In the genomic region with DNA sequence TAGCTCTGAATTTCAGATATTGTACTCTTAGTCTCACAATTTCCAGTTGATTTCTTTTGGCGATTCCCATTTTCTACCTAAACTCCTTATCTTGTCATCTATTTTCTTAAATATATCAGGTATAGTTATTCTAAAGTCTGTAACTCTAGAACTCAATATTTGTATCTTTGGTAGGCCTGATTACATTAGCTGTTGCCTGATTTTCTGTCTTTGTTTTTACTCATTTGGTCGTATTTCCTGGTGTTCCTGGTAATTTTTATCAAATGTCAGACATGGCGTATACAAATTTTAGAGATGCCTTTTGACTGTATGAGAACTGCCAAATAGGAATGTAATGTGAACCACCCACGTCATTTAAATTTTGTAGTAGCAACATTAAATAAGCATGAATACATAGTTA, we compare ENCODE assay signal across 39 cellular contexts.
"Had no signal": no experiment of that assay in that cellular context is flagged by ENCODE, and none has a peak within 500 bp of the region (broad histone marks: within the 10 kb centered on the region; RNA-seq: fewer than 3 reads in every experiment).

No MANE protein-coding gene starts in this region.

- H3K9me3 ChIP-seq: adrenal gland, body of pancreas had no signal

- H3K36me3 ChIP-seq: adrenal gland, ascending aorta, brain microvascular endothelial cell, breast epithelium, cardiac muscle cell had no signal

- H3K27me3 ChIP-seq: adrenal gland, ascending aorta, body of pancreas, brain microvascular endothelial cell, cardiac muscle cell had no signal

- DNase-seq: activated effector memory CD4-positive, alpha-beta T cell treated with anti-CD3 and anti-CD28 coated beads, Interleukin-2, amount 50 U/mL, for 16 hours; activated effector memory CD4-positive, alpha-beta T cell treated with Interleukin-2 at 50 U/mL for 16 hours; activated gamma-delta T cell; activated gamma-delta T cell treated with Interleukin-2 at 50 U/mL for 16 hours; activated naive CD4-positive, alpha-beta T cell; activated naive CD4-positive, alpha-beta T cell treated with anti-CD3 and anti-CD28 coated beads for 36 hours; activated naive CD4-positive, alpha-beta T cell treated with anti-CD3 and anti-CD28 coated beads, Interleukin-2, amount 10 ng/mL, durations not matched to agents 7 days and 5 days; activated naive CD4-positive, alpha-beta T cell treated with anti-CD3 and anti-CD28 coated beads, Interleukin-2, amount 50 U/mL, for 16 hours; activated naive CD4-positive, alpha-beta T cell treated with Interleukin-2 at 50 U/mL for 16 hours; activated naive CD8-positive, alpha-beta T cell treated with anti-CD3 and anti-CD28 coated beads for 36 hours; activated naive CD8-positive, alpha-beta T cell treated with anti-CD3 and anti-CD28 coated beads, Interleukin-2, amount 10 ng/mL, durations not matched to agents 7 days and 5 days; activated naive CD8-positive, alpha-beta T cell treated with anti-CD3 and anti-CD28 coated beads, Interleukin-2, amount 50 U/mL, for 24 hours; activated T-cell treated with anti-CD3 and anti-CD28 coated beads, Interleukin-2, amount 50 U/mL, for 24 hours; activated T-cell treated with anti-CD3 and anti-CD28 coated beads, Interleukin-2, amount 50 U/mL, for 4 hours; activated T-cell treated with anti-CD3 and anti-CD28 coated beads, Interleukin-2, amount 50 U/mL, for 48 hours; activated T-cell treated with anti-CD3 and anti-CD28 coated beads, Interleukin-2, amount 50 U/mL, for 72 hours; adrenal gland; amniotic stem cell; amygdala; anterior cingulate cortex; aorta; body of pancreas; brain microvascular endothelial cell; caudate nucleus; central memory CD4-positive, alpha-beta T cell; cerebellar nuclear complex had no signal

- FAIRE-seq: astrocyte, bronchial epithelial cell had no signal

- H3K27ac Mint-ChIP-seq: activated naive CD4-positive, alpha-beta T cell treated with anti-CD3 and anti-CD28 coated beads for 36 hours; activated naive CD4-positive, alpha-beta T cell treated with anti-CD3 and anti-CD28 coated beads, Interleukin-2, amount 10 ng/mL, durations not matched to agents 7 days and 5 days; activated naive CD4-positive, alpha-beta T cell treated with anti-CD3 and anti-CD28 coated beads, Interleukin-2, amount 50 U/mL, for 24 hours; activated naive CD4-positive, alpha-beta T cell treated with anti-CD3 and anti-CD28 coated beads, Interleukin-2, amount 50 U/mL, for 72 hours; activated naive CD8-positive, alpha-beta T cell; activated naive CD8-positive, alpha-beta T cell treated with anti-CD3 and anti-CD28 coated beads for 36 hours; activated naive CD8-positive, alpha-beta T cell treated with anti-CD3 and anti-CD28 coated beads, Interleukin-2, amount 10 ng/mL, durations not matched to agents 7 days and 5 days; activated naive CD8-positive, alpha-beta T cell treated with anti-CD3 and anti-CD28 coated beads, Interleukin-2, amount 50 U/mL, for 24 hours; activated T-cell treated with anti-CD3 and anti-CD28 coated beads, Interleukin-2, amount 50 U/mL, for 24 hours; activated T-cell treated with anti-CD3 and anti-CD28 coated beads, Interleukin-2, amount 50 U/mL, for 72 hours; activated T-helper 1 cell treated with anti-CD3 and anti-CD28 coated beads, Interleukin-12 subunit alpha, Interleukin-12 subunit beta, Interleukin-2, Interleukin-4 antibody, amounts not matched to agents 30 ng/mL and 10 ng/mL and 1 ng/mL, durations not matched to agents 14 hours and 24 hours and 36 hours; activated T-helper 17 cell treated with anti-CD3 and anti-CD28 coated beads, Interleukin-2, amount 50 U/mL, for 72 hours; activated T-helper 2 cell treated with anti-CD3 and anti-CD28 coated beads, Interferon-gamma antibody, Interleukin-2, Interleukin-4, amounts not matched to agents 10 μg/mL and 5 μg/mL and 100 μg/mL, durations not matched to agents 14 hours and 24 hours and 36 hours; brain had no signal

- H3K36me3 Mint-ChIP-seq: activated naive CD4-positive, alpha-beta T cell treated with anti-CD3 and anti-CD28 coated beads, Interleukin-2, amount 10 ng/mL, durations not matched to agents 7 days and 5 days; activated naive CD4-positive, alpha-beta T cell treated with anti-CD3 and anti-CD28 coated beads, Interleukin-2, amount 50 U/mL, for 24 hours; activated naive CD4-positive, alpha-beta T cell treated with anti-CD3 and anti-CD28 coated beads, Interleukin-2, amount 50 U/mL, for 72 hours; activated naive CD8-positive, alpha-beta T cell; activated naive CD8-positive, alpha-beta T cell treated with anti-CD3 and anti-CD28 coated beads for 36 hours; activated naive CD8-positive, alpha-beta T cell treated with anti-CD3 and anti-CD28 coated beads, Interleukin-2, amount 10 ng/mL, durations not matched to agents 7 days and 5 days had no signal

- H3K4me3 ChIP-seq: adrenal gland, ascending aorta, body of pancreas, breast epithelium, cardiac muscle cell had no signal

- H3K27me3 Mint-ChIP-seq: activated naive CD4-positive, alpha-beta T cell treated with anti-CD3 and anti-CD28 coated beads, Interleukin-2, amount 10 ng/mL, durations not matched to agents 7 days and 5 days; activated naive CD8-positive, alpha-beta T cell treated with anti-CD3 and anti-CD28 coated beads, Interleukin-2, amount 10 ng/mL, durations not matched to agents 7 days and 5 days; activated naive CD8-positive, alpha-beta T cell treated with anti-CD3 and anti-CD28 coated beads, Interleukin-2, amount 50 U/mL, for 24 hours; activated T-helper 17 cell treated with anti-CD3 and anti-CD28 coated beads, Interleukin-2, amount 50 U/mL, for 72 hours had no signal

- H3K4me1 ChIP-seq: adrenal gland, ascending aorta, breast epithelium had no signal

- H3K4me1 Mint-ChIP-seq: activated naive CD4-positive, alpha-beta T cell treated with anti-CD3 and anti-CD28 coated beads, Interleukin-2, amount 10 ng/mL, durations not matched to agents 7 days and 5 days; activated naive CD4-positive, alpha-beta T cell treated with anti-CD3 and anti-CD28 coated beads, Interleukin-2, amount 50 U/mL, for 24 hours; activated naive CD8-positive, alpha-beta T cell treated with anti-CD3 and anti-CD28 coated beads for 36 hours; activated naive CD8-positive, alpha-beta T cell treated with anti-CD3 and anti-CD28 coated beads, Interleukin-2, amount 10 ng/mL, durations not matched to agents 7 days and 5 days; activated naive CD8-positive, alpha-beta T cell treated with anti-CD3 and anti-CD28 coated beads, Interleukin-2, amount 50 U/mL, for 24 hours; activated T-helper 17 cell treated with anti-CD3 and anti-CD28 coated beads, Interleukin-2, amount 50 U/mL, for 72 hours; brain; central memory CD8-positive, alpha-beta T cell had no signal

- H3K9me3 Mint-ChIP-seq: activated naive CD4-positive, alpha-beta T cell treated with anti-CD3 and anti-CD28 coated beads, Interleukin-2, amount 50 U/mL, for 24 hours; activated naive CD8-positive, alpha-beta T cell treated with anti-CD3 and anti-CD28 coated beads, Interleukin-2, amount 10 ng/mL, durations not matched to agents 7 days and 5 days; activated T-cell treated with anti-CD3 and anti-CD28 coated beads, Interleukin-2, amount 50 U/mL, for 4 hours; activated T-helper 17 cell treated with anti-CD3 and anti-CD28 coated beads, Interleukin-2, amount 50 U/mL, for 72 hours; activated T-helper 2 cell treated with anti-CD3 and anti-CD28 coated beads, Interferon-gamma antibody, Interleukin-2, Interleukin-4, amounts not matched to agents 10 μg/mL and 5 μg/mL and 100 μg/mL, durations not matched to agents 14 hours and 24 hours and 36 hours; central memory CD8-positive, alpha-beta T cell had no signal

- H3K4me3 Mint-ChIP-seq: activated naive CD4-positive, alpha-beta T cell treated with anti-CD3 and anti-CD28 coated beads for 36 hours; activated naive CD4-positive, alpha-beta T cell treated with anti-CD3 and anti-CD28 coated beads, Interleukin-2, amount 10 ng/mL, durations not matched to agents 7 days and 5 days; activated naive CD4-positive, alpha-beta T cell treated with anti-CD3 and anti-CD28 coated beads, Interleukin-2, amount 50 U/mL, for 24 hours; activated naive CD8-positive, alpha-beta T cell; activated naive CD8-positive, alpha-beta T cell treated with anti-CD3 and anti-CD28 coated beads for 36 hours; activated naive CD8-positive, alpha-beta T cell treated with anti-CD3 and anti-CD28 coated beads, Interleukin-2, amount 10 ng/mL, durations not matched to agents 7 days and 5 days; activated naive CD8-positive, alpha-beta T cell treated with anti-CD3 and anti-CD28 coated beads, Interleukin-2, amount 50 U/mL, for 24 hours; activated T-cell treated with anti-CD3 and anti-CD28 coated beads, Interleukin-2, amount 50 U/mL, for 24 hours; activated T-cell treated with anti-CD3 and anti-CD28 coated beads, Interleukin-2, amount 50 U/mL, for 4 hours; activated T-cell treated with anti-CD3 and anti-CD28 coated beads, Interleukin-2, amount 50 U/mL, for 72 hours; activated T-helper 1 cell treated with anti-CD3 and anti-CD28 coated beads, Interleukin-12 subunit alpha, Interleukin-12 subunit beta, Interleukin-2, Interleukin-4 antibody, amounts not matched to agents 30 ng/mL and 10 ng/mL and 1 ng/mL, durations not matched to agents 14 hours and 24 hours and 36 hours; activated T-helper 17 cell treated with anti-CD3 and anti-CD28 coated beads, Interleukin-2, amount 50 U/mL, for 72 hours; brain; central memory CD8-positive, alpha-beta T cell had no signal

- ATAC-seq: activated naive CD4-positive, alpha-beta T cell treated with anti-CD3 and anti-CD28 coated beads, Interleukin-2, amount 50 U/mL, for 72 hours; activated naive CD8-positive, alpha-beta T cell treated with anti-CD3 and anti-CD28 coated beads, Interleukin-2, amount 50 U/mL, for 24 hours; activated T-cell treated with anti-CD3 and anti-CD28 coated beads, Interleukin-2, amount 50 U/mL, for 4 hours; activated T-cell treated with anti-CD3 and anti-CD28 coated beads, Interleukin-2, amount 50 U/mL, for 72 hours; activated T-helper 17 cell treated with anti-CD3 and anti-CD28 coated beads, Interleukin-2, amount 50 U/mL, for 72 hours; body of pancreas had no signal

- H3K27ac ChIP-seq: adrenal gland, ascending aorta, body of pancreas, brain microvascular endothelial cell, breast epithelium, cardiac muscle cell had no signal
